19 cellular contexts compared by ENCODE assay signal in genomic region chr16:81264386-81264785, GRCh38. TPM values are rescaled to one million over a fixed set of nuclear protein-coding genes. Genes with fewer than 3 reads are reported as not detected.
DNase-seq lines count a peak whose midpoint lies in the region; ATAC-seq, FAIRE-seq and TF ChIP-seq lines count a peak whose summit lies in the region.
"Had no signal": no experiment of that assay in that cellular context is flagged by ENCODE, and none has a peak within 500 bp of the region (broad histone marks: within the 10 kb centered on the region; RNA-seq: fewer than 3 reads in every experiment).

No MANE protein-coding gene starts in this region.

- intact Hi-C loops in esophagus muscularis mucosa (cut with DNase I): loop anchor here (5.0 kb wide), 1 partner anchor 53 kb away; no protein-coding TSS in a partner anchor

- H3K27me3 ChIP-seq in esophagus muscularis mucosa (no peaks in the 10 kb centered on the region), rectal smooth muscle tissue (ENCODE audit: control insufficient read depth, insufficient read depth, low read length) (no peaks in the 10 kb centered on the region)

- no peaks in the 10 kb centered on the region for H3K27me3 Mint-ChIP-seq in endothelial cell (ENCODE audit: unreplicated experiment)
- no peaks in the 10 kb centered on the region for H3K27me3 Mint-ChIP-seq in T-helper 2 cell treated with Interferon-gamma antibody and Interleukin-4, amounts not matched to agents 5 μg/mL and 100 μg/mL, for 36 hours (ENCODE audit: low read depth)

- H3K27ac ChIP-seq in esophagus muscularis mucosa (replicated peaks in 1 of 4) (peak overlapping the region in 3 of 4 donors; percentile 27 to 40 (median 35)), rectal smooth muscle tissue (ENCODE audit: low read depth, low read length) (peak overlapping the region; percentile 27)
- H3K27ac ChIP-seq: A549, HL-60 had no signal

- no peak for TF ChIP-seq POLR2A in esophagus muscularis mucosa (IDR thresholded peaks at IDR 0.05; ENCODE audit: low read depth)

- no peaks in the 10 kb centered on the region for H3K9me3 Mint-ChIP-seq in endothelial cell (ENCODE audit: unreplicated experiment)
- H3K9me3 Mint-ChIP-seq in T-helper 2 cell treated with Interferon-gamma antibody and Interleukin-4, amounts not matched to agents 5 μg/mL and 100 μg/mL, for 36 hours: no peaks in the 10 kb centered on the region
- H3K9me3 Mint-ChIP-seq: CD8-positive, alpha-beta T cell had no signal

- H3K9me3 ChIP-seq in esophagus muscularis mucosa: no peaks in the 10 kb centered on the region
- H3K9me3 ChIP-seq: A549 had no signal

- TF ChIP-seq EP300 in esophagus muscularis mucosa (IDR thresholded peaks at IDR 0.05): no peak

- DNase-seq in HTR-8/SVneo (ENCODE audit: insufficient read length, low spot score): no peak
- no peak for DNase-seq in esophagus muscularis mucosa (ENCODE audit: extremely low spot score)
- DNase-seq in endothelial cell (ENCODE audit: low spot score): no peak
- DNase-seq in NCI-H524 (lab: John Stamatoyannopoulos, UW): no peak
- no peak for DNase-seq in T-helper 2 cell treated with Interferon-gamma antibody and Interleukin-4, amounts not matched to agents 5 μg/mL and 100 μg/mL, for 36 hours (ENCODE audit: low spot score)
- DNase-seq: CD8-positive, alpha-beta T cell; COR-L47; DMS153; DND-41; GDM1; HCEC 1CT had no signal

- ATAC-seq in GM18517 (IDR thresholded peaks at IDR 0.05; ENCODE audit: unreplicated experiment): no peak
- ATAC-seq: CD8-positive, alpha-beta T cell had no signal

- no peaks in the 10 kb centered on the region for H3K4me1 Mint-ChIP-seq in endothelial cell (ENCODE audit: unreplicated experiment)
- H3K4me1 Mint-ChIP-seq in T-helper 2 cell treated with Interferon-gamma antibody and Interleukin-4, amounts not matched to agents 5 μg/mL and 100 μg/mL, for 36 hours (ENCODE audit: low read depth): peaks cover 4% of the 10 kb centered on the region

- TF ChIP-seq CTCF in esophagus muscularis mucosa (IDR thresholded peaks at IDR 0.05): no peak
- no peak for TF ChIP-seq CTCF in endothelial cell (IDR thresholded peaks at IDR 0.05; ENCODE audit: unreplicated experiment)

- no peak overlapping the region for H3K9ac ChIP-seq in rectal smooth muscle tissue (ENCODE audit: low read length)

- no peak overlapping the region for H3K27ac Mint-ChIP-seq in endothelial cell (ENCODE audit: unreplicated experiment)
- no peak overlapping the region for H3K27ac Mint-ChIP-seq in T-helper 2 cell treated with Interferon-gamma antibody and Interleukin-4, amounts not matched to agents 5 μg/mL and 100 μg/mL, for 36 hours
- H3K27ac Mint-ChIP-seq: CD14-positive monocyte; CD8-positive, alpha-beta T cell had no signal

- FAIRE-seq in HTR-8/SVneo (lab: Jason Lieb, UNC): peak; percentile 4
- FAIRE-seq: A549, D721Med, GM12892 had no signal

- H3K36me3 ChIP-seq in esophagus muscularis mucosa (no peaks in the 10 kb centered on the region), rectal smooth muscle tissue (ENCODE audit: control insufficient read depth, insufficient read depth, low read length) (no peaks in the 10 kb centered on the region)

- H3K36me3 Mint-ChIP-seq in endothelial cell (ENCODE audit: low read depth, unreplicated experiment): no peaks in the 10 kb centered on the region
- no peaks in the 10 kb centered on the region for H3K36me3 Mint-ChIP-seq in T-helper 2 cell treated with Interferon-gamma antibody and Interleukin-4, amounts not matched to agents 5 μg/mL and 100 μg/mL, for 36 hours (ENCODE audit: low read depth)
- H3K36me3 Mint-ChIP-seq: CD14-positive monocyte; CD8-positive, alpha-beta T cell had no signal

- 79% methylated on average over 7 of the region's 7 CpGs for WGBS in esophagus muscularis mucosa

- H3K4me3 Mint-ChIP-seq in endothelial cell (ENCODE audit: unreplicated experiment): no peak overlapping the region
- no peak overlapping the region for H3K4me3 Mint-ChIP-seq in T-helper 2 cell treated with Interferon-gamma antibody and Interleukin-4, amounts not matched to agents 5 μg/mL and 100 μg/mL, for 36 hours
- H3K4me3 Mint-ChIP-seq: CD14-positive monocyte; CD8-positive, alpha-beta T cell had no signal

- no peak overlapping the region for H3K4me3 ChIP-seq in esophagus muscularis mucosa
- no peak overlapping the region for H3K4me3 ChIP-seq in rectal smooth muscle tissue (ENCODE audit: low read length)
- H3K4me3 ChIP-seq: A549 had no signal

- H3K4me1 ChIP-seq in esophagus muscularis mucosa (peaks cover 19 to 38% (median 29%) of the 10 kb centered on the region in 4 donors), rectal smooth muscle tissue (ENCODE audit: control insufficient read depth, insufficient read depth, low read length) (peaks cover 25% of the 10 kb centered on the region)
- H3K4me1 ChIP-seq: A549 had no signal

RNA-seq across cellular contexts. Expression of gene BCO1, which starts 25.9 kb away (rescaled TPM):
- total RNA-seq in esophagus muscularis mucosa (under 1 TPM in 3 of 4 donors, not detected in 1; 0.11 to 0.42 (median 0.17) TPM), endothelial cell (ENCODE audit: unreplicated experiment) (not detected)
- total RNA-seq: CD8-positive, alpha-beta T cell; IMR-90 had no signal

RNA-seq across cellular contexts. Expression of gene GAN, which starts 50.4 kb away (rescaled TPM):
- total RNA-seq in esophagus muscularis mucosa: 10 to 100 TPM in 3 of 4 donors, 1 to 10 TPM in 1; 9.6 to 14.8 (median 11.7) TPM
- total RNA-seq in endothelial cell (ENCODE audit: unreplicated experiment): 24.2 TPM
